Comparison of ENCODE assay signal across 19 cellular contexts in genomic region chr11:71934213-71934612, GRCh38. TPM values are rescaled to one million over a fixed set of nuclear protein-coding genes. Genes with fewer than 3 reads are reported as not detected.
DNase-seq lines count a peak whose midpoint lies in the region; ATAC-seq, FAIRE-seq and TF ChIP-seq lines count a peak whose summit lies in the region.
"Had no signal": no experiment of that assay in that cellular context is flagged by ENCODE, and none has a peak within 500 bp of the region (broad histone marks: within the 10 kb centered on the region; RNA-seq: fewer than 3 reads in every experiment).

No MANE protein-coding gene starts in this region.

- POLR2A ChIA-PET in HEK293 (lab: Yijun Ruan, JAX) (no interaction called here), GM12878 (lab: Charles Lee) (interaction anchor here (0.7 to 3.4 kb wide), 4 partner anchors 10 to 477 kb away, joined by 3 to 25 read pairs (median 3); no protein-coding TSS in a partner anchor)

- ATAC-seq in GM12878: peak; percentile 69
- ATAC-seq: left ventricle myocardium superior had no signal

- H3K4me1 ChIP-seq in HEK293 (ENCODE audit: control insufficient read depth, insufficient read depth, low read length): peaks cover 6% of the 10 kb centered on the region
- H3K4me1 ChIP-seq in GM12878 (ENCODE audit: control insufficient read depth, insufficient read depth, low read length): peaks cover 21% of the 10 kb centered on the region
- peaks cover 6 to 7% of the 10 kb centered on the region in 2 experiments for H3K4me1 ChIP-seq in trophoblast cell (ENCODE audit: control insufficient read depth in 1 of 2, insufficient read depth in 2 of 2, low read length in 2 of 2)

- no peak overlapping the region for H3K27ac ChIP-seq in HEK293 (ENCODE audit: extremely low read depth, low read depth, low read length)
- peak overlapping the region; percentile 98 for H3K27ac ChIP-seq in GM12878 (ENCODE audit: control insufficient read depth, insufficient read depth)
- H3K27ac ChIP-seq in trophoblast cell (ENCODE audit: low read depth, low read length): no peak overlapping the region
- H3K27ac ChIP-seq: dorsolateral prefrontal cortex, vagina had no signal

- H4K91ac ChIP-seq in trophoblast cell (ENCODE audit: low read depth, low read length): no peak overlapping the region

- in situ Hi-C loops in GM12878 (cut with MboI): no loop called here

- no peak for TF ChIP-seq POLR2A in GM12878 (IDR thresholded peaks at IDR 0.05; ENCODE audit: low read depth, low read length)

- BruUV-seq in GM12878 (replicated peaks; lab: Mats Ljungman, UMichigan): no TSS peak

- H3K4me3 ChIP-seq in HEK293 (ENCODE audit: low read depth, low read length) (no peak overlapping the region), GM12878 (peak overlapping the region; percentile 86), trophoblast cell (ENCODE audit: low read depth, low read length) (peak overlapping the region; percentile 23)
- H3K4me3 ChIP-seq: dorsolateral prefrontal cortex, vagina had no signal

- H3K23ac ChIP-seq in trophoblast cell (ENCODE audit: low read length): no peak overlapping the region

- H2BK12ac ChIP-seq in trophoblast cell (ENCODE audit: low read length): no peak overlapping the region

- H4K8ac ChIP-seq in trophoblast cell (ENCODE audit: low read depth, low read length): no peak overlapping the region

- no peak for TF ChIP-seq EP300 in GM12878 (IDR thresholded peaks at IDR 0.05; ENCODE audit: borderline replicate concordance in 1 of 2, control insufficient read depth in 1 of 2, low read depth in 2 of 2, low read length in 2 of 2)

- CTCF ChIA-PET in HEK293 (lab: Yijun Ruan, JAX) (interaction anchor here (0.7 to 1.6 kb wide), 2 partner anchors 23 to 26 kb away, joined by 3 read pairs; no protein-coding TSS in a partner anchor), GM12878 (lab: Yijun Ruan, JAX) (interaction anchor here (1.5 to 4.1 kb wide), 3 partner anchors 10 to 58 kb away, joined by 4 to 38 read pairs (median 7); no protein-coding TSS in a partner anchor)

- H3K36me3 ChIP-seq in HEK293 (ENCODE audit: control insufficient read depth in 2 of 2, insufficient read depth in 1 of 2, low read length in 2 of 2): peaks cover 0 to 4% of the 10 kb centered on the region in 2 experiments; a peak in 1 of 3 replicates
- peaks cover 0 to 10% of the 10 kb centered on the region in 2 experiments; a peak in 3 of 4 replicates for H3K36me3 ChIP-seq in GM12878 (ENCODE audit: control insufficient read depth in 2 of 2, insufficient read depth in 2 of 2, low read length in 1 of 2)
- peaks cover 0 to 2% of the 10 kb centered on the region in 2 experiments for H3K36me3 ChIP-seq in trophoblast cell (ENCODE audit: control insufficient read depth in 1 of 2, insufficient read depth in 2 of 2, low read length in 2 of 2)
- H3K36me3 ChIP-seq: vagina had no signal

- DNase-seq in NCI-H82 (lab: John Stamatoyannopoulos, UW) (peak; percentile 10), NCI-H82 treated with DMSO at 0.1 percent for 48 hours (lab: John Stamatoyannopoulos, UW; ENCODE audit: unreplicated experiment) (no peak), GM12878 (ENCODE audit: low read depth, low spot score) (no peak), trophoblast cell (no peak), NCI-H1092 (lab: John Stamatoyannopoulos, UW) (no peak)
- no peak for DNase-seq in stimulated activated CD4-positive, alpha-beta T cell treated with anti-CD3 and anti-CD28 coated beads, Interleukin-12 subunit alpha, Interleukin-12 subunit beta, amount 100 ng/mL, for 4 hours
- no peak for DNase-seq in stimulated activated naive CD4-positive, alpha-beta T cell treated with Interleukin-2 at 50 U/mL for 16 hours (lab: John Stamatoyannopoulos, UW)
- DNase-seq: activated CD4-positive, alpha-beta T cell treated with anti-CD3 and anti-CD28 coated beads, Interleukin-2, amount 10 ng/mL, durations not matched to agents 24 days and 14 days; activated effector memory CD4-positive, alpha-beta T cell treated with anti-CD3 and anti-CD28 coated beads, Interleukin-2, amount 50 U/mL, for 16 hours; dorsolateral prefrontal cortex; GOT3; left ventricle myocardium superior; NCI-H187 treated with DMSO at 0.1 percent for 48 hours; NCI-H774 had no signal

- no peak overlapping the region for H2BK120ac ChIP-seq in trophoblast cell (ENCODE audit: insufficient read depth, low read length, poor library complexity)

- no peaks in the 10 kb centered on the region for H3K79me1 ChIP-seq in trophoblast cell (ENCODE audit: low read length)

- FAIRE-seq in GM12878 (lab: Jason Lieb, UNC): no peak

- H3K4ac ChIP-seq in trophoblast cell (ENCODE audit: low read depth, low read length): no peak overlapping the region

- no peaks in the 10 kb centered on the region for H3K9me3 ChIP-seq in HEK293 (ENCODE audit: control insufficient read depth, insufficient read depth, low read depth, low read length)
- no peaks in the 10 kb centered on the region for H3K9me3 ChIP-seq in GM12878 (replicated peaks; ENCODE audit: control insufficient read depth, insufficient read depth, low read length)
- H3K9me3 ChIP-seq in trophoblast cell (ENCODE audit: insufficient read depth, low read depth, low read length): no peaks in the 10 kb centered on the region
- H3K9me3 ChIP-seq: vagina had no signal

- H4K12ac ChIP-seq in trophoblast cell (ENCODE audit: low read depth, low read length): no peak overlapping the region

- no peaks in the 10 kb centered on the region for H4K20me1 ChIP-seq in GM12878 (ENCODE audit: control insufficient read depth, insufficient read depth)

- H3K18ac ChIP-seq in trophoblast cell (ENCODE audit: low read length): no peak overlapping the region

- no peak for TF ChIP-seq RAD21 in GM12878 (IDR thresholded peaks at IDR 0.05; ENCODE audit: insufficient read depth, low read depth, low read length)

- no peaks in the 10 kb centered on the region for H3K27me3 ChIP-seq in GM12878 (replicated peaks in 1 of 2; ENCODE audit: control insufficient read depth in 2 of 2, insufficient read depth in 2 of 2, low read length in 1 of 2)
- H3K27me3 ChIP-seq in trophoblast cell (ENCODE audit: insufficient read depth, low read length): no peaks in the 10 kb centered on the region
- H3K27me3 ChIP-seq: dorsolateral prefrontal cortex, vagina had no signal

- no peak overlapping the region for H3K14ac ChIP-seq in trophoblast cell (ENCODE audit: low read length)

- H2BK5ac ChIP-seq in trophoblast cell (ENCODE audit: low read depth, low read length, poor library complexity): no peak overlapping the region

- WGBS in GM12878 (ENCODE audit: insufficient coverage, insufficient replicate concordance, low lambda C conversion rate, missing lambda C conversion rate): 9% methylated on average over 2 of the region's 2 CpGs
- WGBS in trophoblast cell (ENCODE audit: extremely low coverage, insufficient coverage, insufficient read length): no CpG with 5 or more reads among the region's 2 CpGs

- SMC1A ChIA-PET in GM12878 (lab: Charles Lee; ENCODE audit: uncharacterized antibody, unreplicated experiment): interaction anchor here (1.3 to 4.0 kb wide), 3 partner anchors 10 to 106 kb away, joined by 3 to 50 read pairs (median 15); no protein-coding TSS in a partner anchor

- H3K9ac ChIP-seq in GM12878 (ENCODE audit: control insufficient read depth, insufficient read depth, low read length): peak overlapping the region; percentile 18
- H3K9ac ChIP-seq in trophoblast cell (ENCODE audit: low read length): no peak overlapping the region

- intact Hi-C loops in GM12878 (cut with micrococcal nuclease; ENCODE audit: unreplicated experiment): no loop called here

- TF ChIP-seq CTCF in HEK293 (tag by site-specific recombination; IDR thresholded peaks at IDR 0.05) (no peak), GM12878 (IDR thresholded peaks at IDR 0.05 in 2 of 3, conservative IDR thresholded peaks at IDR 0.05 in 1 of 3; ENCODE audit: control insufficient read depth in 2 of 3, extremely low read depth in 1 of 3, insufficient read depth in 1 of 3, low read depth in 3 of 3, low read length in 3 of 3) (no peak)

- RAD21 ChIA-PET in GM12878 (lab: Charles Lee; ENCODE audit: unreplicated experiment): interaction anchor here (0.6 to 3.8 kb wide), 3 partner anchors 10 to 44 kb away, joined by 3 to 24 read pairs (median 5); no protein-coding TSS in a partner anchor

- peak overlapping the region; percentile 84 for H3K4me2 ChIP-seq in GM12878 (ENCODE audit: control insufficient read depth, insufficient read depth)
- H3K4me2 ChIP-seq in trophoblast cell (ENCODE audit: low read length): no peak overlapping the region

- H3K79me2 ChIP-seq in GM12878 (ENCODE audit: control insufficient read depth, insufficient read depth, low read length) (peaks cover 85% of the 10 kb centered on the region), trophoblast cell (ENCODE audit: control insufficient read depth, insufficient read depth, low read length, poor library complexity) (peaks cover 9% of the 10 kb centered on the region)

- no peak overlapping the region for H2AK5ac ChIP-seq in trophoblast cell (ENCODE audit: low read length)

- peak overlapping the region; percentile 32; the same call in 1 of the 2 replicates for H2AFZ ChIP-seq in GM12878 (ENCODE audit: control insufficient read depth, low read depth, low read length)
- H2AFZ ChIP-seq in trophoblast cell (ENCODE audit: insufficient read depth, low read length, poor library complexity): no peak overlapping the region

RNA-seq across cellular contexts. Expression of gene RNF121, which starts 5.4 kb away (rescaled TPM):
- total RNA-seq in GM12878 (2013; cell fraction: nucleolus; rRNA removed): 110 and 113 TPM in 2 replicates
- total RNA-seq in GM12878 (2014; rRNA removed): 41.5 and 42.4 TPM in 2 replicates
- total RNA-seq in GM12878 (2014; rRNA removed; fragmentation: Illumina TruSeq; extraction: Trizol): 23.1 and 27.8 TPM in 2 replicates
- total RNA-seq in GM12878 (2021): 42.9 and 46.0 TPM in 2 replicates
- 38.3 TPM for polyA plus RNA-seq in GM12878 (2011; ENCODE audit: low read depth)
- polyA plus RNA-seq in GM12878 (2011; rRNA removed): 61.2 and 73.7 TPM in 2 replicates
- 63.4 and 67.6 TPM in 2 replicates for polyA plus RNA-seq in GM12878 (2011; cell fraction: cytosol; rRNA removed)
- polyA plus RNA-seq in GM12878 (2011; cell fraction: nucleus; rRNA removed): 138 TPM in 2 replicates
- 33.0 and 40.7 TPM in 2 replicates for polyA plus RNA-seq in GM12878 (2012)
- polyA plus RNA-seq in GM12878 (2014; fragmentation: Illumina TruSeq; extraction: Trizol): 36.7 and 47.2 TPM in 2 replicates
- 10 to 100 TPM in 1 of 2 experiments, 1 to 10 TPM in 1; 8.6 to 19.0 TPM for polyA plus RNA-seq in GM12878 (2014; fragmentation: Nextera tagmentation; extraction: Ambion mirVana)
- polyA plus RNA-seq in GM12878 (2014; rRNA removed): 43.7 and 52.5 TPM in 2 replicates
- 10 to 100 TPM; 19.4 to 22.2 TPM for polyA plus RNA-seq in GM12878 (2016; fragmentation: Nextera tagmentation; extraction: Ambion mirVana)
- polyA minus RNA-seq in GM12878 (2011; rRNA and poly(A)+ RNA removed): 104 and 123 TPM in 2 replicates
- 12.0 and 18.3 TPM in 2 replicates for polyA minus RNA-seq in GM12878 (2011; cell fraction: cytosol; rRNA and poly(A)+ RNA removed)
- 54.3 and 96.9 TPM in 2 replicates for polyA minus RNA-seq in GM12878 (2011; cell fraction: nucleus; rRNA and poly(A)+ RNA removed)
- 28.0 and 29.3 TPM in 2 replicates for polyA plus RNA-seq in trophoblast cell (2013)

RNA-seq across cellular contexts. Expression of gene XNDC1N, which starts 5.8 kb away (rescaled TPM):
- total RNA-seq in GM12878 (2013; cell fraction: nucleolus; rRNA removed): 83.3 and 85.6 TPM in 2 replicates
- 6.2 and 8.5 TPM in 2 replicates for total RNA-seq in GM12878 (2014; rRNA removed)
- 12.8 and 13.6 TPM in 2 replicates for total RNA-seq in GM12878 (2014; rRNA removed; fragmentation: Illumina TruSeq; extraction: Trizol)
- total RNA-seq in GM12878 (2021): 9.8 and 10.4 TPM in 2 replicates
- 3.7 TPM for polyA plus RNA-seq in GM12878 (2011; ENCODE audit: low read depth)
- polyA plus RNA-seq in GM12878 (2011; rRNA removed): 6.2 and 8.2 TPM in 2 replicates
- 7.1 and 7.9 TPM in 2 replicates for polyA plus RNA-seq in GM12878 (2011; cell fraction: cytosol; rRNA removed)
- 12.0 and 12.8 TPM in 2 replicates for polyA plus RNA-seq in GM12878 (2011; cell fraction: nucleus; rRNA removed)
- 3.0 TPM in 2 replicates for polyA plus RNA-seq in GM12878 (2012)
- polyA plus RNA-seq in GM12878 (2014; fragmentation: Illumina TruSeq; extraction: Trizol): 5.7 and 9.7 TPM in 2 replicates
- 10 to 100 TPM in 1 of 2 experiments, 1 to 10 TPM in 1; 8.2 to 13.7 TPM for polyA plus RNA-seq in GM12878 (2014; fragmentation: Nextera tagmentation; extraction: Ambion mirVana)
- polyA plus RNA-seq in GM12878 (2014; rRNA removed): 6.1 and 9.2 TPM in 2 replicates
- polyA plus RNA-seq in GM12878 (2016; fragmentation: Nextera tagmentation; extraction: Ambion mirVana): 10 to 100 TPM; 11.1 to 12.8 TPM
- polyA minus RNA-seq in GM12878 (2011; rRNA and poly(A)+ RNA removed): 16.2 and 17.8 TPM in 2 replicates
- 3.6 and 4.3 TPM in 2 replicates for polyA minus RNA-seq in GM12878 (2011; cell fraction: cytosol; rRNA and poly(A)+ RNA removed)
- polyA minus RNA-seq in GM12878 (2011; cell fraction: nucleus; rRNA and poly(A)+ RNA removed): 19.8 and 32.1 TPM in 2 replicates
- polyA plus RNA-seq in trophoblast cell (2013): 2.2 and 2.3 TPM in 2 replicates

RNA-seq across cellular contexts. Expression of gene DEFB131B, which starts 56.0 kb away (rescaled TPM):
- not detected in 2 replicates for total RNA-seq in GM12878 (2013; cell fraction: nucleolus; rRNA removed)
- not detected in 2 replicates for total RNA-seq in GM12878 (2014; rRNA removed)
- total RNA-seq in GM12878 (2014; rRNA removed; fragmentation: Illumina TruSeq; extraction: Trizol): not detected in 2 replicates
- total RNA-seq in GM12878 (2021): not detected in 2 replicates
- not detected for polyA plus RNA-seq in GM12878 (2011; ENCODE audit: low read depth)
- not detected in 2 replicates for polyA plus RNA-seq in GM12878 (2011; rRNA removed)
- not detected in 2 replicates for polyA plus RNA-seq in GM12878 (2011; cell fraction: cytosol; rRNA removed)
- not detected in 2 replicates for polyA plus RNA-seq in GM12878 (2011; cell fraction: nucleus; rRNA removed)
- polyA plus RNA-seq in GM12878 (2012): not detected in 2 replicates
- polyA plus RNA-seq in GM12878 (2014; fragmentation: Illumina TruSeq; extraction: Trizol): not detected in 2 replicates
- polyA plus RNA-seq in GM12878 (2014; fragmentation: Nextera tagmentation; extraction: Ambion mirVana): not detected
- polyA plus RNA-seq in GM12878 (2014; rRNA removed): not detected in 2 replicates
- not detected for polyA plus RNA-seq in GM12878 (2016; fragmentation: Nextera tagmentation; extraction: Ambion mirVana)
- polyA minus RNA-seq in GM12878 (2011; rRNA and poly(A)+ RNA removed): not detected in 2 replicates
- not detected in 2 replicates for polyA minus RNA-seq in GM12878 (2011; cell fraction: cytosol; rRNA and poly(A)+ RNA removed)
- not detected in 2 replicates for polyA minus RNA-seq in GM12878 (2011; cell fraction: nucleus; rRNA and poly(A)+ RNA removed)
- not detected in 2 replicates for polyA plus RNA-seq in trophoblast cell (2013)
- total RNA-seq: A172; activated CD4-positive, alpha-beta T cell treated with anti-CD3 and anti-CD28 coated beads, Interleukin-2, amount 10 ng/mL, durations not matched to agents 24 days and 14 days; dorsolateral prefrontal cortex; left ventricle myocardium superior; naive thymus-derived CD8-positive, alpha-beta T cell; T-helper 2 cell treated with Interferon-gamma antibody and Interleukin-4, amounts not matched to agents 100 ng/mL and 5 ng/mL, for 36 hours; vagina had no signal
- polyA plus RNA-seq: naive thymus-derived CD8-positive, alpha-beta T cell had no signal
